20 cellular contexts compared by ENCODE assay signal in the genomic region with DNA sequence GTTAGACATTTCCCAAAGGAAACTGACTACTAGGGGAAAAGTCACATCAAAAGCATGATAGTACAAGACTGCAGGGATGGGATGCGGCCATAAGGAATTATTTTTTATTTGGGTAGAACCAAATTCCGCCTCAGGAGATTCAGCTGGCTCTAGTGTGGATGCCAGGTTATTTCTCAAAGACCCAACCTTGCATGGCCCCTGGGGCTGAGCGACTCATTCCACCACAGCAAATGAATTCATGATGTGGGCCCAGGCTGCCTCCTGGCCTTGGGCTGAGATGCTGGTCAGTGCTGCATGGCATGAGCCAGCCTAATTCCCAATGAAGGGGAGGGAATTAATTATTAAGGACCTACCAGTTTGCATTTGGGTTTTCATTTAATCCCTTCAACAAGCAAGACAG. TPM values are rescaled to one million over a fixed set of nuclear protein-coding genes. Genes with fewer than 3 reads are reported as not detected.
DNase-seq lines count a peak whose midpoint lies in the region; ATAC-seq and TF ChIP-seq lines count a peak whose summit lies in the region.
"Had no signal": no experiment of that assay in that cellular context is flagged by ENCODE, and none has a peak within 500 bp of the region (broad histone marks: within the 10 kb centered on the region; RNA-seq: fewer than 3 reads in every experiment).

No MANE protein-coding gene starts in this region.

- 62 to 66% methylated on average over 3 of the region's 3 CpGs for WGBS in GM23248 (ENCODE audit: low coverage in 1 of 2, low lambda C conversion rate in 2 of 2, missing lambda C conversion rate in 2 of 2), 2 experiments

- H2AFZ ChIP-seq in GM23248: no peak overlapping the region

- H3K27ac ChIP-seq in GM23248: no peak overlapping the region
- H3K27ac ChIP-seq: A549, BLaER1 had no signal

- ATAC-seq in T-helper 17 cell (no peak), HG02623 (IDR thresholded peaks at IDR 0.05; ENCODE audit: unreplicated experiment) (no peak)
- ATAC-seq: A549 had no signal

- H3K4me3 Mint-ChIP-seq in T-helper 17 cell (no peak overlapping the region), CD14-positive monocyte (no peak overlapping the region)
- H3K4me3 Mint-ChIP-seq: CD4-positive, alpha-beta T cell; HFFc6 had no signal

- H3F3A ChIP-seq in GM23248 (ENCODE audit: insufficient read depth): no peaks in the 10 kb centered on the region

- no peaks in the 10 kb centered on the region for H3K4me1 ChIP-seq in GM23248 (ENCODE audit: insufficient read depth)
- H3K4me1 ChIP-seq: A549 had no signal

- H3K36me3 ChIP-seq in GM23248 (ENCODE audit: low read depth): no peaks in the 10 kb centered on the region

- H4K20me1 ChIP-seq in GM23248 (ENCODE audit: insufficient read depth): no peaks in the 10 kb centered on the region

- H3K4me1 Mint-ChIP-seq in T-helper 17 cell: peaks cover 18% of the 10 kb centered on the region
- H3K4me1 Mint-ChIP-seq in CD14-positive monocyte: peaks cover 2% of the 10 kb centered on the region

- DNase-seq in GM23248: peak; percentile 38
- DNase-seq in T-helper 17 cell: no peak
- peak; percentile 20 for DNase-seq in fibroblast of peridontal ligament (ENCODE audit: extremely low read depth)
- DNase-seq in CD14-positive monocyte (ENCODE audit: low spot score): no peak
- DNase-seq in activated CD8-positive, alpha-beta memory T cell treated with anti-CD3 and anti-CD28 coated beads, Interleukin-2, amount 50 U/mL, for 48 hours: no peak
- DNase-seq in SIG-M5 (lab: John Stamatoyannopoulos, UW): no peak
- DNase-seq: AML-193; CD4-positive, alpha-beta T cell; DMS153; DMS79 treated with DMSO at 0.1 percent for 48 hours; GDM1; HCEC 1CT; HFFc6; IMR-90; KBM-7 had no signal

- H3K9me3 Mint-ChIP-seq in CD14-positive monocyte: peaks cover 2 to 14% (median 8%) of the 10 kb centered on the region in 7 donors
- H3K9me3 Mint-ChIP-seq: CD4-positive, alpha-beta T cell had no signal

- no peaks in the 10 kb centered on the region for H3K9me2 ChIP-seq in GM23248 (ENCODE audit: insufficient read depth)

- no peaks in the 10 kb centered on the region for H3K27me3 Mint-ChIP-seq in T-helper 17 cell
- peaks cover 4 to 5% (median 4%) of the 10 kb centered on the region in 3 donors for H3K27me3 Mint-ChIP-seq in CD14-positive monocyte (ENCODE audit: low read depth in 3 of 3)
- H3K27me3 Mint-ChIP-seq: CD4-positive, alpha-beta T cell had no signal

- no peaks in the 10 kb centered on the region for H3K79me2 ChIP-seq in GM23248 (ENCODE audit: insufficient read depth)

- intact Hi-C loops in CD14-positive monocyte (cut with micrococcal nuclease): no loop called here

- no peaks in the 10 kb centered on the region for H3K27me3 ChIP-seq in GM23248 (replicated peaks; ENCODE audit: insufficient read depth)
- H3K27me3 ChIP-seq: BLaER1 had no signal

- no peak for TF ChIP-seq CTCF in CD14-positive monocyte (IDR thresholded peaks at IDR 0.05)

- no peak overlapping the region for H3K4me2 ChIP-seq in GM23248 (ENCODE audit: unreplicated experiment)
- H3K4me2 ChIP-seq: A549, BLaER1 had no signal

- no peak overlapping the region for H3K9ac ChIP-seq in GM23248
- H3K9ac ChIP-seq: BLaER1 had no signal

- no peaks in the 10 kb centered on the region for H3K9me3 ChIP-seq in GM23248 (ENCODE audit: low read depth)
- peaks cover 2% of the 10 kb centered on the region for H3K9me3 ChIP-seq in T-helper 17 cell (ENCODE audit: control insufficient read depth, low read length, poor library complexity, severe bottlenecking)

- H3K36me3 Mint-ChIP-seq in T-helper 17 cell (ENCODE audit: low read depth): no peaks in the 10 kb centered on the region
- peaks cover 3 to 12% of the 10 kb centered on the region in 2 donors for H3K36me3 Mint-ChIP-seq in CD14-positive monocyte

- H3K27ac Mint-ChIP-seq in T-helper 17 cell: peak overlapping the region; percentile 24
- no peak overlapping the region for H3K27ac Mint-ChIP-seq in CD14-positive monocyte
- H3K27ac Mint-ChIP-seq: CD4-positive, alpha-beta T cell; HFFc6 had no signal

- in situ Hi-C loops in GM23248 (cut with MboI): no loop called here

- H3K4me3 ChIP-seq in GM23248: no peak overlapping the region
- H3K4me3 ChIP-seq: A549, BLaER1 had no signal

RNA-seq across cellular contexts. Expression of a gene that starts 11.8 kb away (rescaled TPM):
- 49.9 and 61.3 TPM in 2 replicates for total RNA-seq in GM23248 (2014; rRNA removed; shearing (Covaris generic))
- polyA plus RNA-seq in GM23248 (2016; fragmentation: Nextera tagmentation; extraction: Ambion mirVana) (104 and 114 TPM in 2 replicates), CD14-positive monocyte (100 to 1,000 TPM; 102 to 128 TPM)
- 10 to 100 TPM; 10.6 to 14.4 TPM for total RNA-seq in T-helper 17 cell

RNA-seq across cellular contexts. Expression of a gene that starts 43.9 kb away (rescaled TPM):
- total RNA-seq in GM23248 (2014; rRNA removed; shearing (Covaris generic)): 0.11 TPM in 1 of 2 replicates, not detected in the other
- polyA plus RNA-seq in GM23248 (2016; fragmentation: Nextera tagmentation; extraction: Ambion mirVana): not detected in 2 replicates
- under 1 TPM; 0.55 to 0.75 TPM for total RNA-seq in T-helper 17 cell
- under 1 TPM; 0.10 to 0.16 TPM for polyA plus RNA-seq in CD14-positive monocyte
- total RNA-seq: HT-29, IMR-90 had no signal
- polyA plus RNA-seq: AG04450 had no signal

RNA-seq across cellular contexts. Expression of a gene that starts 58.4 kb away (rescaled TPM):
- total RNA-seq in GM23248 (2014; rRNA removed; shearing (Covaris generic)): 9.4 and 18.2 TPM in 2 replicates
- polyA plus RNA-seq in GM23248 (2016; fragmentation: Nextera tagmentation; extraction: Ambion mirVana): 12.3 and 14.5 TPM in 2 replicates
- 10 to 100 TPM; 21.9 to 27.7 TPM for total RNA-seq in T-helper 17 cell
- 10 to 100 TPM in 1 of 2 donors, 1 to 10 TPM in 1; 6.9 to 11.8 TPM for polyA plus RNA-seq in CD14-positive monocyte

Comparison
In these comparisons a context has a peak if more than half of its experiments do, and no peak if none do; other contexts are left out.
1. DNase-seq: peak in GM23248 (single experiment) and fibroblast of peridontal ligament (single experiment); none in T-helper 17 cell (0 of 3), CD14-positive monocyte (single experiment), activated CD8-positive, alpha-beta memory T cell treated with anti-CD3 and anti-CD28 coated beads, Interleukin-2, amount 50 U/mL, for 48 hours (single experiment) and SIG-M5 (single experiment).